Comparison of ENCODE assay signal across 12 cellular contexts in genomic region chr10:97408496-97408992, GRCh38. TPM values are rescaled to one million over a fixed set of nuclear protein-coding genes. Genes with fewer than 3 reads are reported as not detected.
DNase-seq lines count a peak whose midpoint lies in the region; ATAC-seq and TF ChIP-seq lines count a peak whose summit lies in the region.
"Had no signal": no experiment of that assay in that cellular context is flagged by ENCODE, and none has a peak within 500 bp of the region (broad histone marks: within the 10 kb centered on the region; RNA-seq: fewer than 3 reads in every experiment).

No MANE protein-coding gene starts in this region.

- H4K91ac ChIP-seq in IMR-90 (ENCODE audit: insufficient read depth, low read depth, low read length): no peak overlapping the region

- no peak for TF ChIP-seq RAD21 in IMR-90 (IDR thresholded peaks at IDR 0.05; ENCODE audit: low read length)

- TF ChIP-seq CTCF in IMR-90 (conservative IDR thresholded peaks at IDR 0.05; ENCODE audit: low read depth, low read length) (no peak), stomach (IDR thresholded peaks at IDR 0.05) (no peak)

- dilution Hi-C loops in IMR-90 (cut with HindIII; ENCODE audit: low sequenced_read_pairs, unreplicated experiment): no loop called here

- H2AFZ ChIP-seq in IMR-90 (replicated peaks; ENCODE audit: low read length, poor library complexity): no peak overlapping the region

- no peak overlapping the region for H2BK15ac ChIP-seq in IMR-90 (ENCODE audit: low read depth, low read length)

- no peaks in the 10 kb centered on the region for H3K27me3 ChIP-seq in IMR-90 (ENCODE audit: control insufficient read depth, insufficient read depth, low read length)
- H3K27me3 ChIP-seq in SJCRH30: no peaks in the 10 kb centered on the region
- H3K27me3 ChIP-seq in stomach: no peaks in the 10 kb centered on the region
- H3K27me3 ChIP-seq: foreskin keratinocyte had no signal

- H3K4me1 Mint-ChIP-seq in immature natural killer cell: peaks cover 22 to 28% of the 10 kb centered on the region in 2 donors

- no peak overlapping the region for H2BK20ac ChIP-seq in IMR-90 (ENCODE audit: low read depth, low read length)

- POLR2A ChIA-PET in IMR-90 (lab: Charles Lee; ENCODE audit: unreplicated experiment): no interaction called here

- no peak overlapping the region for H2BK5ac ChIP-seq in IMR-90 (ENCODE audit: low read depth, low read length, poor library complexity, severe bottlenecking)

- no peak overlapping the region for H3K27ac ChIP-seq in IMR-90 (ENCODE audit: insufficient read depth, low read length)
- no peak overlapping the region for H3K27ac ChIP-seq in SJCRH30
- peak overlapping the region in 3 of 5 donors; percentile 1 to 67 (median 52) for H3K27ac ChIP-seq in stomach
- H3K27ac ChIP-seq: foreskin keratinocyte, psoas muscle had no signal

- H3K9me3 Mint-ChIP-seq in immature natural killer cell: no peaks in the 10 kb centered on the region

- no peak overlapping the region for H4K8ac ChIP-seq in IMR-90 (ENCODE audit: low read depth in 2 of 2, low read length in 2 of 2)

- H3K36me3 Mint-ChIP-seq in immature natural killer cell: no peaks in the 10 kb centered on the region

- no peak overlapping the region for H3K9ac ChIP-seq in IMR-90 (ENCODE audit: low read depth, low read length)

- H3K4me3 ChIP-seq in IMR-90 (ENCODE audit: insufficient read depth, low read depth, low read length): no peak overlapping the region
- no peak overlapping the region for H3K4me3 ChIP-seq in SJCRH30
- H3K4me3 ChIP-seq in stomach: no peak overlapping the region
- H3K4me3 ChIP-seq: psoas muscle had no signal

- CTCF ChIA-PET in IMR-90 (lab: Yijun Ruan, JAX): no interaction called here

- H3K9me1 ChIP-seq in IMR-90 (ENCODE audit: insufficient read depth, low read length): peaks cover 3% of the 10 kb centered on the region; the same call in 1 of the 2 replicates

- H3K23ac ChIP-seq in IMR-90 (ENCODE audit: low read depth, low read length): no peak overlapping the region

- H2AK5ac ChIP-seq in IMR-90 (ENCODE audit: low read depth, low read length): no peak overlapping the region

- H3K4ac ChIP-seq in IMR-90 (ENCODE audit: low read depth, low read length): no peak overlapping the region

- H3K18ac ChIP-seq in IMR-90 (ENCODE audit: low read depth, low read length): no peak overlapping the region

- H3K27me3 Mint-ChIP-seq in immature natural killer cell (ENCODE audit: low read depth in 3 of 3): peaks cover 0 to 2% (median 0%) of the 10 kb centered on the region in 3 donors

- H3K79me1 ChIP-seq in IMR-90 (ENCODE audit: low read depth in 1 of 2, low read length in 2 of 2): no peaks in the 10 kb centered on the region; a peak in 1 of 4 replicates

- peak overlapping the region; percentile 16 for H2AK9ac ChIP-seq in IMR-90 (replicated peaks; ENCODE audit: low read depth, low read length, poor library complexity)

- H4K5ac ChIP-seq in IMR-90 (ENCODE audit: low read depth, low read length): no peak overlapping the region

- DNase-seq in IMR-90: no peak
- DNase-seq in SJCRH30: peak; percentile 38 to 54
- DNase-seq in immature natural killer cell: no peak
- peak; percentile 40 for DNase-seq in stomach
- DNase-seq: activated CD4-positive, alpha-beta T cell treated with anti-CD3 and anti-CD28 coated beads, Interleukin-2, amount 50 U/mL, for 1 hour; Kasumi-1; NCI-H2171; psoas muscle had no signal

- BruUV-seq in IMR-90 (replicated peaks; lab: Mats Ljungman, UMichigan): no TSS peak

- no peaks in the 10 kb centered on the region for H4K20me1 ChIP-seq in IMR-90 (ENCODE audit: insufficient read depth, low read length)

- ATAC-seq in IMR-90 (ENCODE audit: low read depth): no peak
- no peak for ATAC-seq in HG02759 (IDR thresholded peaks at IDR 0.05; ENCODE audit: unreplicated experiment)
- no peak for ATAC-seq in HG03520 (IDR thresholded peaks at IDR 0.05; ENCODE audit: unreplicated experiment)
- no peak for ATAC-seq in HG02678 (IDR thresholded peaks at IDR 0.05; ENCODE audit: unreplicated experiment)
- ATAC-seq: foreskin keratinocyte, psoas muscle had no signal

- in situ Hi-C loops in IMR-90 (cut with MboI; ENCODE audit: low sequenced_read_pairs): no loop called here

- H3K36me3 ChIP-seq in IMR-90 (ENCODE audit: control insufficient read depth, insufficient read depth, low read length) (no peaks in the 10 kb centered on the region), SJCRH30 (no peaks in the 10 kb centered on the region), stomach (no peaks in the 10 kb centered on the region)

- intact Hi-C loops in IMR-90 (cut with micrococcal nuclease) (loop anchor here (5.0 kb wide), 2 partner anchors 144 to 204 kb away; no protein-coding TSS in a partner anchor), stomach (cut with DNase I; ENCODE audit: low total_unique reads) (no loop called here)

- H3K4me3 Mint-ChIP-seq in immature natural killer cell: peak overlapping the region in 3 of 5 donors; percentile 7 to 54 (median 32)

- no peak overlapping the region for H2BK120ac ChIP-seq in IMR-90 (ENCODE audit: low read depth, low read length)

- H3K9me3 ChIP-seq in IMR-90 (ENCODE audit: control insufficient read depth, insufficient read depth, low read length) (no peaks in the 10 kb centered on the region), SJCRH30 (replicated peaks) (no peaks in the 10 kb centered on the region), stomach (no peaks in the 10 kb centered on the region)
- H3K9me3 ChIP-seq: psoas muscle had no signal

- H3K27ac Mint-ChIP-seq in immature natural killer cell: peak overlapping the region; percentile 21 to 84 (median 60)

- no peak for TF ChIP-seq EP300 in stomach (IDR thresholded peaks at IDR 0.05)

- H3K4me1 ChIP-seq in IMR-90 (ENCODE audit: control insufficient read depth, insufficient read depth, low read length) (no peaks in the 10 kb centered on the region), SJCRH30 (peaks cover 14% of the 10 kb centered on the region), stomach (peaks cover 10 to 36% (median 16%) of the 10 kb centered on the region in 4 donors)
- H3K4me1 ChIP-seq: psoas muscle had no signal

- no peak overlapping the region for H3K14ac ChIP-seq in IMR-90 (replicated peaks; ENCODE audit: low read depth, low read length)

- TF ChIP-seq POLR2A in IMR-90 (IDR thresholded peaks at IDR 0.05; ENCODE audit: low read depth, low read length) (no peak), stomach (IDR thresholded peaks at IDR 0.05) (no peak)

- no peak overlapping the region for H3K56ac ChIP-seq in IMR-90 (ENCODE audit: extremely low read depth, insufficient read depth, low read length)

- no peak overlapping the region for H3K4me2 ChIP-seq in IMR-90 (ENCODE audit: low read depth, low read length)

- WGBS in IMR-90 (ENCODE audit: extremely low coverage in 2 of 2, insufficient read length in 1 of 2), 2 experiments: 81% methylated on average over 3 of the region's 10 CpGs; no CpG with 5 or more reads in 1 of the 2 experiments
- 40 to 76% (median 46%) methylated on average over 10 of the region's 10 CpGs for WGBS in stomach, 5 donors

TF ChIP-seq in IMR-90, 13 proteins besides CTCF, POLR2A, EP300 and RAD21 (continues in another document):
- TF ChIP-seq BHLHE40 (IDR thresholded peaks at IDR 0.05; ENCODE audit: low read depth, low read length): no peak
- TF ChIP-seq RFX5 (IDR thresholded peaks at IDR 0.05; ENCODE audit: low read depth, low read length): no peak
- no peak for TF ChIP-seq RCOR1 (IDR thresholded peaks at IDR 0.05; ENCODE audit: insufficient replicate concordance, low read length)
- no peak for TF ChIP-seq FOS (IDR thresholded peaks at IDR 0.05; ENCODE audit: low read depth, low read length)
- no peak for TF ChIP-seq MAZ (IDR thresholded peaks at IDR 0.05; ENCODE audit: borderline replicate concordance, low read depth, low read length)
- no peak for TF ChIP-seq MXI1 (IDR thresholded peaks at IDR 0.05; ENCODE audit: borderline replicate concordance, low read depth, low read length)

RNA-seq across cellular contexts. Expression of gene RRP12, which starts 7.4 kb away (rescaled TPM):
- total RNA-seq in IMR-90 (2012; rRNA removed) (21.5 and 22.2 TPM in 2 replicates), stomach (10 to 100 TPM in 4 of 5 donors, 1 to 10 TPM in 1; 3.5 to 22.2 (median 15.6) TPM)
- polyA plus RNA-seq in IMR-90 (2012; rRNA removed) (22.4 and 23.3 TPM in 2 replicates), immature natural killer cell (1 to 10 TPM; 4.6 to 8.5 (median 7.0) TPM), stomach (10 to 100 TPM; 12.0 to 16.8 (median 13.1) TPM)
- polyA plus RNA-seq in IMR-90 (2012; cell fraction: cytosol; rRNA removed): 9.2 and 9.7 TPM in 2 replicates
- 40.2 and 48.2 TPM in 2 replicates for polyA plus RNA-seq in IMR-90 (2012; cell fraction: nucleus; rRNA removed; ENCODE audit: low replicate concordance)
- total RNA-seq in SJCRH30 (2014; rRNA removed; shearing (Covaris generic)): 24.2 and 26.8 TPM in 2 replicates

RNA-seq across cellular contexts. Expression of gene PGAM1, which starts 17.4 kb away (rescaled TPM):
- 716 and 841 TPM in 2 replicates for total RNA-seq in IMR-90 (2012; rRNA removed)
- polyA plus RNA-seq in IMR-90 (2012; rRNA removed): 617 and 686 TPM in 2 replicates
- polyA plus RNA-seq in IMR-90 (2012; cell fraction: cytosol; rRNA removed): 590 and 752 TPM in 2 replicates
- 218 and 270 TPM in 2 replicates for polyA plus RNA-seq in IMR-90 (2012; cell fraction: nucleus; rRNA removed; ENCODE audit: low replicate concordance)
- total RNA-seq in SJCRH30 (2014; rRNA removed; shearing (Covaris generic)): 515 and 519 TPM in 2 replicates
- 100 to 1,000 TPM; 315 to 415 (median 316) TPM for polyA plus RNA-seq in immature natural killer cell
- total RNA-seq in stomach: 100 to 1,000 TPM in 1 of 5 donors, 10 to 100 TPM in 4; 29.2 to 122 (median 95.6) TPM
- 100 to 1,000 TPM; 116 to 180 (median 137) TPM for polyA plus RNA-seq in stomach

RNA-seq across cellular contexts. Expression of gene EXOSC1, which starts 37.3 kb away (rescaled TPM):
- total RNA-seq in IMR-90 (2012; rRNA removed) (47.2 and 51.6 TPM in 2 replicates), stomach (10 to 100 TPM; 11.6 to 30.6 (median 14.5) TPM)
- polyA plus RNA-seq in IMR-90 (2012; rRNA removed) (48.8 and 49.7 TPM in 2 replicates), immature natural killer cell (10 to 100 TPM; 60.3 to 96.0 (median 66.8) TPM), stomach (10 to 100 TPM; 50.9 to 71.0 (median 52.7) TPM)
- 30.9 and 51.0 TPM in 2 replicates for polyA plus RNA-seq in IMR-90 (2012; cell fraction: cytosol; rRNA removed)
- 14.5 and 25.7 TPM in 2 replicates for polyA plus RNA-seq in IMR-90 (2012; cell fraction: nucleus; rRNA removed; ENCODE audit: low replicate concordance)
- 46.9 and 51.4 TPM in 2 replicates for total RNA-seq in SJCRH30 (2014; rRNA removed; shearing (Covaris generic))

RNA-seq across cellular contexts. Expression of gene ZDHHC16, which starts 37.4 kb away (rescaled TPM):
- total RNA-seq in IMR-90 (2012; rRNA removed): 51.7 and 64.0 TPM in 2 replicates
- 54.7 and 57.9 TPM in 2 replicates for polyA plus RNA-seq in IMR-90 (2012; rRNA removed)
- 66.8 and 68.0 TPM in 2 replicates for polyA plus RNA-seq in IMR-90 (2012; cell fraction: cytosol; rRNA removed)
- polyA plus RNA-seq in IMR-90 (2012; cell fraction: nucleus; rRNA removed; ENCODE audit: low replicate concordance): 71.0 and 71.9 TPM in 2 replicates
- 50.4 and 53.3 TPM in 2 replicates for total RNA-seq in SJCRH30 (2014; rRNA removed; shearing (Covaris generic))
- 10 to 100 TPM; 19.9 to 38.5 (median 27.1) TPM for polyA plus RNA-seq in immature natural killer cell
- 10 to 100 TPM in 4 of 5 donors, 1 to 10 TPM in 1; 5.4 to 98.6 (median 35.9) TPM for total RNA-seq in stomach
- polyA plus RNA-seq in stomach: 10 to 100 TPM; 29.7 to 36.4 (median 30.7) TPM

Comparison
In these comparisons a context has a peak if more than half of its experiments do, and no peak if none do; other contexts are left out.
1. DNase-seq: peak in SJCRH30 (2 of 2) and stomach (single experiment); none in IMR-90 (single experiment) and immature natural killer cell (0 of 3).
2. H3K27ac ChIP-seq: peak in stomach (3 of 5); none in IMR-90 (single experiment) and SJCRH30 (single experiment).